Comparison of ENCODE assay signal across 31 cellular contexts in the genomic region with DNA sequence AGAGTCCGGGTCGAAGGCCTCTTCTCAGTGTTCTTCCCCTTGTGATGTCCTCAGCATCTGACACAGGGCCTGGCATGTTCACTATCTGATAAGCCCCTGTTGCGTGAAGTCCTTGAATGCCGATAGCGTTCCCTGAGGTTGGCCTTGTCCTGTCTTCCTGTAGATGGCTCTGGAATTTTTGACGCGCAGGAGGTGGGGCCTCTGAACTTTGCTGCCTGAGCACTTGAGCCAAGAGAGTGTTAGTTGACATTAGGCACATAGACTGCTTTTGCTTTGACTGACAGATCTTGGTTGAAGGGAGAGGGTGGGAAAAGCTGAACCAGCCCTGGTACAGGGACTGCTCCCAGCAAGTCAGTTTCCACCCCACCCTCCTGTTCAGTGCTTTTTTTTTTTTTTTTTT. TPM values are rescaled to one million over a fixed set of nuclear protein-coding genes. Genes with fewer than 3 reads are reported as not detected.
A peak's percentile ranks its signal among the peaks of the same experiment; 100 is the strongest.
DNase-seq lines count a peak whose midpoint lies in the region; ATAC-seq, FAIRE-seq and TF ChIP-seq lines count a peak whose summit lies in the region.
"Had no signal": no experiment of that assay in that cellular context is flagged by ENCODE, and none has a peak within 500 bp of the region (broad histone marks: within the 10 kb centered on the region; RNA-seq: fewer than 3 reads in every experiment).

No MANE protein-coding gene starts in this region.

- no peaks in the 10 kb centered on the region for H3K27me3 Mint-ChIP-seq in astrocyte (ENCODE audit: low read depth, unreplicated experiment)

- H2AFZ ChIP-seq in astrocyte (ENCODE audit: low read depth, low read length): no peak overlapping the region
- H2AFZ ChIP-seq: GM23248 had no signal

- peaks cover 26% of the 10 kb centered on the region for H3K36me3 ChIP-seq in BLaER1
- no peaks in the 10 kb centered on the region for H3K36me3 ChIP-seq in astrocyte (ENCODE audit: insufficient read depth, low read length)
- no peaks in the 10 kb centered on the region for H3K36me3 ChIP-seq in pancreas

- DNase-seq in astrocyte (ENCODE audit: low read depth): no peak
- DNase-seq in left ventricle myocardium superior: peak; percentile 59
- DNase-seq in pancreas: peak in 1 of 6 donors; percentile 28
- no peak for DNase-seq in cerebellar nuclear complex (lab: John Stamatoyannopoulos, UW)
- DNase-seq: ACHN; activated B cell treated with CpG ODN at 0.5 μM for 24 hours; activated CD4-positive, alpha-beta T cell treated with anti-CD3 and anti-CD28 coated beads, Interleukin-2, amount 50 U/mL, for 4 hours; activated naive CD4-positive, alpha-beta T cell; activated T-cell treated with anti-CD3 and anti-CD28 coated beads, Interleukin-2, amount 50 U/mL, for 1 hour; amniotic stem cell; C1 segment of cervical spinal cord; DMS79 treated with DMSO at 0.1 percent for 48 hours; GM23248; HFFc6; KG1; MM.1S; mucosa of descending colon; NCI-H146; NCI-H2171; NCI-H510A treated with DMSO at 0.1 percent for 48 hours; SIG-M5; stimulated activated CD4-positive, alpha-beta T cell treated with anti-CD3 and anti-CD28 coated beads, Interleukin-2, amount 100 ng/mL, for 24 hours; substantia nigra had no signal

- H3K27me3 ChIP-seq in BLaER1 (no peaks in the 10 kb centered on the region), astrocyte (ENCODE audit: insufficient read depth, low read length) (no peaks in the 10 kb centered on the region), pancreas (no peaks in the 10 kb centered on the region)

- ATAC-seq in left ventricle myocardium superior (peak; percentile 89), pancreas (peak in 3 of 4 donors; percentile 26 to 50 (median 43)), HG03342 (IDR thresholded peaks at IDR 0.05; ENCODE audit: unreplicated experiment) (no peak), HG03469 (IDR thresholded peaks at IDR 0.05; ENCODE audit: unreplicated experiment) (no peak), HG03432 (IDR thresholded peaks at IDR 0.05; ENCODE audit: unreplicated experiment) (no peak)
- ATAC-seq: GM12878, mucosa of descending colon had no signal

- H3K27ac ChIP-seq in BLaER1: no peak overlapping the region; the same call in 1 of the 2 replicates
- H3K27ac ChIP-seq in astrocyte (ENCODE audit: low read depth, low read length): no peak overlapping the region
- H3K27ac ChIP-seq in pancreas: peak overlapping the region in 2 of 4 donors; percentile 6 to 9
- H3K27ac ChIP-seq: GM23248, skin epidermis had no signal

- H3K4me3 Mint-ChIP-seq in astrocyte (ENCODE audit: unreplicated experiment): peak overlapping the region; percentile 28
- H3K4me3 Mint-ChIP-seq: activated B cell treated with CpG ODN at 0.5 μM for 24 hours, HFFc6, nephron had no signal

- H3K4me1 ChIP-seq in BLaER1 (peaks cover 99% of the 10 kb centered on the region), astrocyte (ENCODE audit: insufficient read depth, low read length) (peaks cover 23% of the 10 kb centered on the region), pancreas (peaks cover 0 to 21% (median 0%) of the 10 kb centered on the region in 3 donors)

- peaks cover 2% of the 10 kb centered on the region for H3K36me3 Mint-ChIP-seq in astrocyte (ENCODE audit: low read depth, unreplicated experiment)

- H3K9me3 Mint-ChIP-seq in astrocyte (ENCODE audit: unreplicated experiment): no peaks in the 10 kb centered on the region
- H3K9me3 Mint-ChIP-seq: activated B cell treated with CpG ODN at 0.5 μM for 24 hours, HFFc6, nephron had no signal

- H3K9me3 ChIP-seq in BLaER1 (no peaks in the 10 kb centered on the region; the same call in 1 of the 2 replicates), astrocyte (ENCODE audit: insufficient read depth, low read depth, low read length) (no peaks in the 10 kb centered on the region), pancreas (no peaks in the 10 kb centered on the region)
- H3K9me3 ChIP-seq: mucosa of descending colon had no signal

- FAIRE-seq in astrocyte (lab: Jason Lieb, UNC) (no peak), pancreas (lab: Jason Lieb, UNC) (no peak)
- FAIRE-seq: GM12878, HTR-8/SVneo had no signal

- no peak overlapping the region for H3K4me3 ChIP-seq in BLaER1
- H3K4me3 ChIP-seq in astrocyte (ENCODE audit: insufficient read depth, low read depth, low read length): no peak overlapping the region
- no peak overlapping the region for H3K4me3 ChIP-seq in pancreas
- H3K4me3 ChIP-seq: GM12878, GM23248, mucosa of descending colon, skin epidermis had no signal

- no peaks in the 10 kb centered on the region for H3K79me2 ChIP-seq in astrocyte (ENCODE audit: insufficient read depth, low read length)

- 44 to 50% methylated on average over 7 of the region's 7 CpGs for WGBS in pancreas, 2 donors

- intact Hi-C loops in left ventricle myocardium superior (cut with micrococcal nuclease) (no loop called here), pancreas (cut with DNase I) (no loop called here)

- H3K9ac ChIP-seq in BLaER1: no peak overlapping the region
- H3K9ac ChIP-seq in astrocyte (ENCODE audit: low read length): no peak overlapping the region
- H3K9ac ChIP-seq: GM23248 had no signal

- no peak overlapping the region for H3K27ac Mint-ChIP-seq in astrocyte (ENCODE audit: unreplicated experiment)
- H3K27ac Mint-ChIP-seq: activated B cell treated with CpG ODN at 0.5 μM for 24 hours, HFFc6 had no signal

- peak overlapping the region; percentile 14; the same call in 1 of the 2 replicates for H3K4me2 ChIP-seq in BLaER1
- H3K4me2 ChIP-seq in astrocyte (ENCODE audit: low read length): no peak overlapping the region

- H4K20me1 ChIP-seq in BLaER1 (peaks cover 100% of the 10 kb centered on the region), astrocyte (ENCODE audit: insufficient read depth, low read length) (peaks cover 3% of the 10 kb centered on the region)

- peaks cover 54% of the 10 kb centered on the region for H3K4me1 Mint-ChIP-seq in astrocyte (ENCODE audit: low read depth, unreplicated experiment)
- H3K4me1 Mint-ChIP-seq: activated B cell treated with CpG ODN at 0.5 μM for 24 hours had no signal

- TF ChIP-seq CTCF in astrocyte (IDR thresholded peaks at IDR 0.05; ENCODE audit: insufficient read depth, low read depth, low read length): no peak
- TF ChIP-seq CTCF in pancreas (IDR thresholded peaks at IDR 0.05): no peak

RNA-seq across cellular contexts. Expression of a gene that starts 53.0 kb away (rescaled TPM):
- total RNA-seq in astrocyte (26.0 and 40.1 TPM in 2 replicates), left ventricle myocardium superior (26.0 TPM), pancreas (10 to 100 TPM in 2 of 6 donors, 1 to 10 TPM in 4; 3.3 to 21.8 (median 7.8) TPM)
- 1 to 10 TPM; 2.5 to 2.6 TPM for polyA plus RNA-seq in pancreas
- total RNA-seq: GM23248, HFFc6 had no signal
- polyA plus RNA-seq: GM23248 had no signal

Comparison
In these comparisons a context has a peak if more than half of its experiments do, and no peak if none do; other contexts are left out.
1. ATAC-seq: peak in left ventricle myocardium superior (single experiment) and pancreas (3 of 4); none in HG03342 (single experiment), HG03469 (single experiment) and HG03432 (single experiment).